In genomic region chr15:32652178-32652577, GRCh38 we compare ENCODE assay signal across 18 cellular contexts.
"Had no signal": no experiment of that assay in that cellular context is flagged by ENCODE, and none has a peak within 500 bp of the region (broad histone marks: within the 10 kb centered on the region; RNA-seq: fewer than 3 reads in every experiment).

No MANE protein-coding gene starts in this region.

- H3K27ac Mint-ChIP-seq: activated naive CD8-positive, alpha-beta T cell; activated T-cell treated with anti-CD3 and anti-CD28 coated beads, Interleukin-2, amount 50 U/mL, for 72 hours had no signal

- H3K27ac ChIP-seq: dorsolateral prefrontal cortex, prostate gland, right atrium auricular region, tibial artery, WERI-Rb-1 had no signal

- H3K27me3 ChIP-seq: dorsolateral prefrontal cortex, right atrium auricular region, tibial artery had no signal

- H3K36me3 ChIP-seq: prostate gland, right atrium auricular region, tibial artery, WERI-Rb-1 had no signal

- H3K9me3 ChIP-seq: prostate gland, right atrium auricular region, tibial artery had no signal

- H3K4me3 Mint-ChIP-seq: activated naive CD8-positive, alpha-beta T cell; activated T-cell treated with anti-CD3 and anti-CD28 coated beads, Interleukin-2, amount 50 U/mL, for 72 hours had no signal

- H3K4me1 ChIP-seq: prostate gland, right atrium auricular region had no signal

- DNase-seq: activated CD4-positive, alpha-beta T cell treated with anti-CD3 and anti-CD28 coated beads for 1 hour; activated gamma-delta T cell treated with Interleukin-2 at 50 U/mL for 16 hours; activated T-cell treated with anti-CD3 and anti-CD28 coated beads, Interleukin-2, amount 50 U/mL, for 72 hours; caudate nucleus; dorsolateral prefrontal cortex; foreskin melanocyte; hypothalamus; islet precursor cell; stimulated activated CD4-positive, alpha-beta T cell treated with anti-CD3 and anti-CD28 coated beads, Interleukin-12 subunit alpha, Interleukin-12 subunit beta, amount 100 ng/mL, for 4 hours; stimulated activated CD4-positive, alpha-beta T cell treated with anti-CD3 and anti-CD28 coated beads, Interleukin-2, amount 100 ng/mL, for 24 hours; stimulated activated naive CD4-positive, alpha-beta T cell treated with Interleukin-2 at 50 U/mL for 16 hours; T-helper 2 cell; tibial artery; WERI-Rb-1 had no signal

- H3K27me3 Mint-ChIP-seq: activated naive CD8-positive, alpha-beta T cell had no signal

- H3K9me3 Mint-ChIP-seq: activated T-cell treated with anti-CD3 and anti-CD28 coated beads, Interleukin-2, amount 50 U/mL, for 72 hours had no signal

- H3K4me3 ChIP-seq: dorsolateral prefrontal cortex, lung, prostate gland, right atrium auricular region, tibial artery had no signal
